In the genomic region with DNA sequence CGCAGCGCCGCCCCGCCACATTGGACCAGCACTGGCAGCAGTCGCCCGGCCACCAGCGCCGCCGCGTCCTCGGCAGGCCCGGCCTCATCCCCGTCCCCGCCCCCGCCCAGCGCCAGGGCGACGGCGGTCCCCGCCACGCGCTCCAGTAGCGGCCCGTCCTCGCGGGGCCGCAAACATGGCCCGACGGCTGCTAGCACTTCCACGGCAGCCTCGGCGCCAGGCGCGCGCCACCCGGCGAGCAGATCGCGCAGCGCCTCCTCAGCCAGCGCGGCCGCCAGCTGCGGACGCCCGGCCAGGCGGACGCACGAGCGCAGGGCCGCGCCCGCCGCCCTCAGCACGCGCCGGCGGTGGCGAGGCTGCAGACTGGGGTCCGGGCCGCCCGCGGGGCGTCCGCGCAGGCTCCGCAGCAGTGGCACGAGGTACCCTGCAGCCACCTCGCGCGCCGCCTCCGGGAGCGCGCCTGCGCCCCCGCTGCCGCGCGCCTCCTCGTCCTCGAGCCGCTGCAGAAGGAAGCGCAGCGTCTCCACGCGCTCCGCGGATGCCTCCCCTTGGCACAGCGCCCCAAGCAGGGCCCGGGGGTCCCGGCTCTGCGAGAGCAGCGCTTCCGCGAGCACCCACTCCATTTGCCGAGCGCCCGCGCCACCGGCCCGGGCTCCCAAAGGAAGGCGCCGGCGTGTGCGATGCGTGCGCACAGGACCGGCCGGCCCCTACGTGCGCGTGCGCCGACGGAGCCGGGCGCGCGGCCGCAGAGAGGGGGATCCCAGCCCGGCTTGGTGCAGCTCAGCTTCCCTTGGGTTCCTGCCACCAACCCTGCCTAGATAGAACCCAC, we compare ENCODE assay signal across 8 cellular contexts. TPM values are rescaled to one million over a fixed set of nuclear protein-coding genes. Genes with fewer than 3 reads are reported as not detected.
DNase-seq lines count a peak whose midpoint lies in the region; ATAC-seq and TF ChIP-seq lines count a peak whose summit lies in the region.

A gene with protein sequence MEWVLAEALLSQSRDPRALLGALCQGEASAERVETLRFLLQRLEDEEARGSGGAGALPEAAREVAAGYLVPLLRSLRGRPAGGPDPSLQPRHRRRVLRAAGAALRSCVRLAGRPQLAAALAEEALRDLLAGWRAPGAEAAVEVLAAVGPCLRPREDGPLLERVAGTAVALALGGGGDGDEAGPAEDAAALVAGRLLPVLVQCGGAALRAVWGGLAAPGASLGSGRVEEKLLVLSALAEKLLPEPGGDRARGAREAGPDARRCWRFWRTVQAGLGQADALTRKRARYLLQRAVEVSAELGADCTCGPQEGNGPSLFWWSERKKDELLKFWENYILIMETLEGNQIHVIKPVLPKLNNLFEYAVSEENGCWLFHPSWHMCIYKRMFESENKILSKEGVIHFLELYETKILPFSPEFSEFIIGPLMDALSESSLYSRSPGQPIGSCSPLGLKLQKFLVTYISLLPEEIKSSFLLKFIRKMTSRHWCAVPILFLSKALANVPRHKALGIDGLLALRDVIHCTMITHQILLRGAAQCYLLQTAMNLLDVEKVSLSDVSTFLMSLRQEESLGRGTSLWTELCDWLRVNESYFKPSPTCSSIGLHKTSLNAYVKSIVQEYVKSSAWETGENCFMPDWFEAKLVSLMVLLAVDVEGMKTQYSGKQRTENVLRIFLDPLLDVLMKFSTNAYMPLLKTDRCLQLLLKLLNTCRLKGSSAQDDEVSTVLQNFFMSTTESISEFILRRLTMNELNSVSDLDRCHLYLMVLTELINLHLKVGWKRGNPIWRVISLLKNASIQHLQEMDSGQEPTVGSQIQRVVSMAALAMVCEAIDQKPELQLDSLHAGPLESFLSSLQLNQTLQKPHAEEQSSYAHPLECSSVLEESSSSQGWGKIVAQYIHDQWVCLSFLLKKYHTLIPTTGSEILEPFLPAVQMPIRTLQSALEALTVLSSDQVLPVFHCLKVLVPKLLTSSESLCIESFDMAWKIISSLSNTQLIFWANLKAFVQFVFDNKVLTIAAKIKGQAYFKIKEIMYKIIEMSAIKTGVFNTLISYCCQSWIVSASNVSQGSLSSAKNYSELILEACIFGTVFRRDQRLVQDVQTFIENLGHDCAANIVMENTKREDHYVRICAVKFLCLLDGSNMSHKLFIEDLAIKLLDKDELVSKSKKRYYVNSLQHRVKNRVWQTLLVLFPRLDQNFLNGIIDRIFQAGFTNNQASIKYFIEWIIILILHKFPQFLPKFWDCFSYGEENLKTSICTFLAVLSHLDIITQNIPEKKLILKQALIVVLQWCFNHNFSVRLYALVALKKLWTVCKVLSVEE (N-terminal part only) (minus strand): TSS at position 699 of the 829 bp plus-strand sequence. CDS start 76 bp downstream, at position 623.

- peak; percentile 83 for ATAC-seq in GM23338

- H3K23ac ChIP-seq in neuronal stem cell (ENCODE audit: low read depth, low read length, poor library complexity): peak within 1 kb of the TSS; percentile 94

- H3K4me1 ChIP-seq in ES-I3 (ENCODE audit: insufficient read depth, low read length) (peaks cover 10% of the 10 kb centered on the region), GM23338 (ENCODE audit: insufficient read depth) (peaks cover 34% of the 10 kb centered on the region), neuronal stem cell (ENCODE audit: control insufficient read depth in 2 of 2, insufficient read depth in 1 of 2, low read depth in 1 of 2, low read length in 2 of 2) (peaks cover 0 to 9% of the 10 kb centered on the region in 2 donors)

- H2BK15ac ChIP-seq in neuronal stem cell (ENCODE audit: low read length): no peak within 1 kb of the TSS

- peaks cover 33% of the 10 kb centered on the region for H3K4me1 Mint-ChIP-seq in GM23338

- H3K27me3 ChIP-seq in GM23338 (ENCODE audit: insufficient read depth) (peaks cover 52% of the 10 kb centered on the region), neuronal stem cell (ENCODE audit: control insufficient read depth in 3 of 3, insufficient read depth in 3 of 3, low read depth in 1 of 3, low read length in 3 of 3) (peaks cover 0 to 26% (median 2%) of the 10 kb centered on the region in 3 experiments)

- DNase-seq in GM23338 (ENCODE audit: low spot score) (peak; percentile 81), LHCN-M2 (ENCODE audit: low read depth) (peak; percentile 68), SHP77 (lab: John Stamatoyannopoulos, UW) (peak; percentile 61 to 80), activated gamma-delta T cell treated with Interleukin-2 at 50 U/mL for 16 hours (peak; percentile 63), foreskin melanocyte (peak; percentile 70), neuronal stem cell (ENCODE audit: low spot score) (peak; percentile 72)

- H3K9ac ChIP-seq in ES-I3 (ENCODE audit: low read depth, low read length) (peak within 1 kb of the TSS; percentile 89), neuronal stem cell (ENCODE audit: low read depth, low read length, poor library complexity) (peak within 1 kb of the TSS; percentile 91)

- no peaks in the 10 kb centered on the region for H3K36me3 ChIP-seq in ES-I3 (ENCODE audit: insufficient read depth, low read length)
- H3K36me3 ChIP-seq in GM23338 (ENCODE audit: insufficient read depth): no peaks in the 10 kb centered on the region
- no peaks in the 10 kb centered on the region for H3K36me3 ChIP-seq in neuronal stem cell (replicated peaks in 1 of 2; ENCODE audit: control insufficient read depth in 2 of 2, insufficient read depth in 2 of 2, low read length in 2 of 2)

- H2BK120ac ChIP-seq in neuronal stem cell (ENCODE audit: low read depth, low read length): peak within 1 kb of the TSS; percentile 82

- H3K27me3 Mint-ChIP-seq in GM23338 (ENCODE audit: insufficient read depth, low read depth, poor library complexity): peaks cover 22% of the 10 kb centered on the region

- H2AK5ac ChIP-seq in neuronal stem cell (ENCODE audit: low read depth, low read length): no peak within 1 kb of the TSS

- no peak within 1 kb of the TSS for H2BK12ac ChIP-seq in neuronal stem cell (ENCODE audit: low read length)

- peak within 1 kb of the TSS; percentile 79 for H3K4me3 ChIP-seq in GM23338
- H3K4me3 ChIP-seq in neuronal stem cell (ENCODE audit: low read length in 2 of 2): peak within 1 kb of the TSS; percentile 87 to 91

- peak within 1 kb of the TSS; percentile 97 for H3K18ac ChIP-seq in neuronal stem cell (ENCODE audit: low read length)

- peak within 1 kb of the TSS; percentile 86 for H3K4me3 Mint-ChIP-seq in GM23338

- WGBS in neuronal stem cell (ENCODE audit: extremely low coverage in 2 of 2, insufficient read length in 2 of 2, insufficient replicate concordance in 1 of 2), 2 donors: no CpG with 5 or more reads among the region's 122 CpGs

- no peaks in the 10 kb centered on the region for H3K36me3 Mint-ChIP-seq in GM23338 (ENCODE audit: low read depth)

- H3K79me2 ChIP-seq in GM23338 (replicated peaks; ENCODE audit: insufficient read depth): peaks cover 39% of the 10 kb centered on the region

- TF ChIP-seq CTCF in GM23338 (conservative IDR thresholded peaks at IDR 0.05; ENCODE audit: low read depth in 2 of 2): peak in 1 of 2 experiments; percentile 13; a peak in 1 of 4 replicates
- TF ChIP-seq CTCF in subcutaneous adipose tissue (IDR thresholded peaks at IDR 0.05; ENCODE audit: low read depth): no peak

- H3K14ac ChIP-seq in neuronal stem cell (ENCODE audit: low read length): no peak within 1 kb of the TSS

- no peak within 1 kb of the TSS for H4K91ac ChIP-seq in neuronal stem cell (ENCODE audit: low read depth, low read length, poor library complexity)

- no peaks in the 10 kb centered on the region for H3K9me2 ChIP-seq in GM23338 (ENCODE audit: insufficient read depth)

- peaks cover 10% of the 10 kb centered on the region; the same call in 1 of the 2 replicates for H3F3A ChIP-seq in GM23338 (replicated peaks; ENCODE audit: low read depth)

- H3K9me3 Mint-ChIP-seq in GM23338: no peaks in the 10 kb centered on the region; the same call in 2 of the 3 replicates

- H3K4me2 ChIP-seq in GM23338 (peak within 1 kb of the TSS; percentile 97), neuronal stem cell (ENCODE audit: insufficient read depth, low read length, poor library complexity, severe bottlenecking) (peak within 1 kb of the TSS; percentile 96)

- H3K79me1 ChIP-seq in neuronal stem cell (ENCODE audit: low read depth, low read length): no peaks in the 10 kb centered on the region

- peak within 1 kb of the TSS; percentile 71 for H2BK5ac ChIP-seq in neuronal stem cell (ENCODE audit: low read length)

- no peak within 1 kb of the TSS for H4K8ac ChIP-seq in neuronal stem cell (ENCODE audit: low read depth, low read length)

- H4K20me1 ChIP-seq in GM23338 (replicated peaks; ENCODE audit: insufficient read depth): 0 out of 2 replicates have a peak, but pooled peaks cover 3% of the 10 kb centered on the region

- H3K27ac Mint-ChIP-seq in GM23338: no peak within 1 kb of the TSS

- H3K27ac ChIP-seq in GM23338 (ENCODE audit: low read depth): no peak within 1 kb of the TSS
- H3K27ac ChIP-seq in neuronal stem cell (replicated peaks; ENCODE audit: low read length): peak within 1 kb of the TSS; percentile 90

- H3K4ac ChIP-seq in neuronal stem cell (ENCODE audit: low read length): no peak within 1 kb of the TSS

- H2AFZ ChIP-seq in GM23338 (peak within 1 kb of the TSS; percentile 98), neuronal stem cell (ENCODE audit: low read length) (peak within 1 kb of the TSS; percentile 100)

- H3K9me3 ChIP-seq in ES-I3 (ENCODE audit: control insufficient read depth, insufficient read depth, low read length): no peaks in the 10 kb centered on the region
- no peaks in the 10 kb centered on the region for H3K9me3 ChIP-seq in neuronal stem cell (replicated peaks in 1 of 2; ENCODE audit: control insufficient read depth in 2 of 2, insufficient read depth in 1 of 2, low read depth in 1 of 2, low read length in 2 of 2)

TF ChIP-seq in GM23338, 12 proteins besides CTCF, POLR2A, EP300 and RAD21:
- TF ChIP-seq POLR2AphosphoS5 (IDR thresholded peaks at IDR 0.05; ENCODE audit: low read depth): peak; percentile 71
- TF ChIP-seq, protein P1, sequence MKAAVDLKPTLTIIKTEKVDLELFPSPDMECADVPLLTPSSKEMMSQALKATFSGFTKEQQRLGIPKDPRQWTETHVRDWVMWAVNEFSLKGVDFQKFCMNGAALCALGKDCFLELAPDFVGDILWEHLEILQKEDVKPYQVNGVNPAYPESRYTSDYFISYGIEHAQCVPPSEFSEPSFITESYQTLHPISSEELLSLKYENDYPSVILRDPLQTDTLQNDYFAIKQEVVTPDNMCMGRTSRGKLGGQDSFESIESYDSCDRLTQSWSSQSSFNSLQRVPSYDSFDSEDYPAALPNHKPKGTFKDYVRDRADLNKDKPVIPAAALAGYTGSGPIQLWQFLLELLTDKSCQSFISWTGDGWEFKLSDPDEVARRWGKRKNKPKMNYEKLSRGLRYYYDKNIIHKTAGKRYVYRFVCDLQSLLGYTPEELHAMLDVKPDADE (IDR thresholded peaks at IDR 0.05): no peak

RNA-seq across cellular contexts. Expression of the gene that starts here (rescaled TPM):
- 18.8 and 44.8 TPM in 2 replicates for total RNA-seq in GM23338 (2014; rRNA removed; shearing (Covaris generic))
- 14.9 and 17.4 TPM in 2 replicates for polyA plus RNA-seq in GM23338 (2016; fragmentation: Nextera tagmentation; extraction: Ambion mirVana)
- total RNA-seq in LHCN-M2 (2014; rRNA removed) (12.6 and 13.1 TPM in 2 replicates), subcutaneous adipose tissue (10 to 100 TPM; 17.2 to 25.8 (median 18.8) TPM)
- 4.2 TPM for polyA plus RNA-seq in LHCN-M2 (2012)
- polyA plus RNA-seq in neuronal stem cell (2013, experiment 1 of 2): 20.2 TPM
- polyA plus RNA-seq in neuronal stem cell (2013, experiment 2 of 2): 19.1 TPM
